ENCODE assay signal across 8 cellular contexts in genomic region chr4:70901984-70902576, GRCh38. TPM values are rescaled to one million over a fixed set of nuclear protein-coding genes. Genes with fewer than 3 reads are reported as not detected.
DNase-seq lines count a peak whose midpoint lies in the region; ATAC-seq and FAIRE-seq lines count a peak whose summit lies in the region.

Gene MOB1B, plus strand, starts transcription at chr4:70902369. Its CDS starts 168 bp downstream, at chr4:70902537.

- FAIRE-seq in RCC 7860 (lab: Jason Lieb, UNC): no peak

- peaks cover 13 to 19% (median 16%) of the 10 kb centered on the region in 3 donors for H3K4me1 Mint-ChIP-seq in IgD-negative memory B cell
- peaks cover 23 to 46% (median 40%) of the 10 kb centered on the region in 7 donors for H3K4me1 Mint-ChIP-seq in naive thymus-derived CD4-positive, alpha-beta T cell
- peaks cover 16 to 42% of the 10 kb centered on the region in 2 donors for H3K4me1 Mint-ChIP-seq in stimulated activated naive B cell treated with anti-CD40 and anti-IgM and Interleukin-4, amounts not matched to agents 10 μg/mL and 1 μg/mL and 100 μg/mL, for 72 hours

- peak; percentile 95 for ATAC-seq in GM21528 (IDR thresholded peaks at IDR 0.05; ENCODE audit: low FRiP score, unreplicated experiment)
- peak; percentile 98 for ATAC-seq in naive thymus-derived CD4-positive, alpha-beta T cell
- ATAC-seq in stimulated activated naive B cell treated with anti-CD40 and anti-IgM and Interleukin-4, amounts not matched to agents 10 μg/mL and 1 μg/mL and 100 μg/mL, for 72 hours (replicated peaks): peak; percentile 86 to 92

- H3K4me3 Mint-ChIP-seq in IgD-negative memory B cell: peak within 1 kb of the TSS; percentile 90 to 99 (median 96)
- peak within 1 kb of the TSS; percentile 94 to 100 (median 98) for H3K4me3 Mint-ChIP-seq in naive thymus-derived CD4-positive, alpha-beta T cell
- H3K4me3 Mint-ChIP-seq in stimulated activated naive B cell treated with anti-CD40 and anti-IgM and Interleukin-4, amounts not matched to agents 10 μg/mL and 1 μg/mL and 100 μg/mL, for 72 hours: peak within 1 kb of the TSS; percentile 93 to 94

- CTCF ChIA-PET in naive thymus-derived CD4-positive, alpha-beta T cell (lab: Charles Lee): interaction anchor here (0.8 to 1.8 kb wide), 7 partner anchors 10 to 213 kb away, joined by 3 to 13 read pairs (median 3); partner anchors contain the start of gene DCK

- peak within 1 kb of the TSS; percentile 87 for H3K4me3 ChIP-seq in naive thymus-derived CD4-positive, alpha-beta T cell (ENCODE audit: low read length)

- H3K27ac ChIP-seq in naive thymus-derived CD4-positive, alpha-beta T cell (ENCODE audit: low read depth, low read length): peak within 1 kb of the TSS; percentile 78

- H3K9me3 Mint-ChIP-seq in IgD-negative memory B cell: no peaks in the 10 kb centered on the region
- H3K9me3 Mint-ChIP-seq in naive thymus-derived CD4-positive, alpha-beta T cell: no peaks in the 10 kb centered on the region
- H3K9me3 Mint-ChIP-seq in stimulated activated naive B cell treated with anti-CD40 and anti-IgM and Interleukin-4, amounts not matched to agents 10 μg/mL and 1 μg/mL and 100 μg/mL, for 72 hours: no peaks in the 10 kb centered on the region

- DNase-seq in DMS53 treated with DMSO at 0.1 percent for 48 hours (lab: John Stamatoyannopoulos, UW; ENCODE audit: unreplicated experiment): peak; percentile 33
- peak; percentile 72 for DNase-seq in RCC 7860 (ENCODE audit: low spot score)
- peak; percentile 71 for DNase-seq in activated T-helper 1 cell treated with Interleukin-2 at 50 U/mL for 16 hours (ENCODE audit: low read depth)
- DNase-seq in fibroblast of gingiva (ENCODE audit: low read depth): peak; percentile 87
- peak; percentile 59 to 89 (median 84) for DNase-seq in naive thymus-derived CD4-positive, alpha-beta T cell
- DNase-seq in stimulated activated naive B cell treated with anti-CD40 and anti-IgM and Interleukin-4, amounts not matched to agents 10 μg/mL and 1 μg/mL and 100 μg/mL, for 72 hours: peak; percentile 76

- POLR2A ChIA-PET in naive thymus-derived CD4-positive, alpha-beta T cell (lab: Charles Lee): interaction anchor here (0.7 to 1.5 kb wide), 10 partner anchors 9 to 215 kb away, joined by 3 to 14 read pairs (median 4); partner anchors contain the start of genes DCK, GRSF1 and UTP3

- H3K27me3 Mint-ChIP-seq in IgD-negative memory B cell: no peaks in the 10 kb centered on the region
- peaks cover 0 to 2% (median 0%) of the 10 kb centered on the region in 5 donors for H3K27me3 Mint-ChIP-seq in naive thymus-derived CD4-positive, alpha-beta T cell
- H3K27me3 Mint-ChIP-seq in stimulated activated naive B cell treated with anti-CD40 and anti-IgM and Interleukin-4, amounts not matched to agents 10 μg/mL and 1 μg/mL and 100 μg/mL, for 72 hours: no peaks in the 10 kb centered on the region

- H3K4me1 ChIP-seq in naive thymus-derived CD4-positive, alpha-beta T cell (ENCODE audit: control insufficient read depth in 2 of 2, insufficient read depth in 2 of 2, low read length in 2 of 2): peaks cover 6 to 14% of the 10 kb centered on the region in 2 donors

- peak within 1 kb of the TSS in 2 of 3 donors; percentile 85 to 90 for H3K27ac Mint-ChIP-seq in IgD-negative memory B cell
- H3K27ac Mint-ChIP-seq in naive thymus-derived CD4-positive, alpha-beta T cell: peak within 1 kb of the TSS; percentile 86 to 96 (median 89)
- peak within 1 kb of the TSS; percentile 96 for H3K27ac Mint-ChIP-seq in stimulated activated naive B cell treated with anti-CD40 and anti-IgM and Interleukin-4, amounts not matched to agents 10 μg/mL and 1 μg/mL and 100 μg/mL, for 72 hours

- no peaks in the 10 kb centered on the region for H3K27me3 ChIP-seq in naive thymus-derived CD4-positive, alpha-beta T cell (ENCODE audit: control insufficient read depth in 2 of 2, insufficient read depth in 2 of 2, low read length in 2 of 2)

- peaks cover 0 to 10% (median 0%) of the 10 kb centered on the region in 3 experiments for H3K36me3 ChIP-seq in naive thymus-derived CD4-positive, alpha-beta T cell (ENCODE audit: control insufficient read depth in 2 of 3, insufficient read depth in 3 of 3, low read length in 3 of 3)

- peaks cover 2% of the 10 kb centered on the region for H3K36me3 Mint-ChIP-seq in IgD-negative memory B cell
- H3K36me3 Mint-ChIP-seq in naive thymus-derived CD4-positive, alpha-beta T cell: peaks cover 0 to 15% (median 9%) of the 10 kb centered on the region in 5 donors
- H3K36me3 Mint-ChIP-seq in stimulated activated naive B cell treated with anti-CD40 and anti-IgM and Interleukin-4, amounts not matched to agents 10 μg/mL and 1 μg/mL and 100 μg/mL, for 72 hours: peaks cover 18 to 27% of the 10 kb centered on the region in 2 donors

- H3K9me3 ChIP-seq in naive thymus-derived CD4-positive, alpha-beta T cell (ENCODE audit: control insufficient read depth in 2 of 3, low read length in 3 of 3): no peaks in the 10 kb centered on the region

- intact Hi-C loops in naive thymus-derived CD4-positive, alpha-beta T cell (cut with micrococcal nuclease): loop anchor here (1.0 to 10.0 kb wide), 13 partner anchors 24 to 283 kb away; partner anchors contain the start of genes DCK (in 2 of the 2), GRSF1 (in 2 of the 2) and UTP3 (in 2 of the 2)

RNA-seq across cellular contexts. Expression of gene MOB1B, which starts in this region (rescaled TPM):
- 0.88 TPM for polyA plus RNA-seq in IgD-negative memory B cell
- total RNA-seq in naive thymus-derived CD4-positive, alpha-beta T cell: 10 to 100 TPM; 12.0 to 20.3 (median 13.5) TPM
- polyA plus RNA-seq in naive thymus-derived CD4-positive, alpha-beta T cell: 1 to 10 TPM; 2.0 to 2.1 TPM

Comparison
In these comparisons a context has a peak if more than half of its experiments do, and no peak if none do; other contexts are left out.
1. Peak in every context shown above with its lines: DNase-seq, ATAC-seq, H3K4me3 ChIP-seq and H3K27ac ChIP-seq.
2. DNase-seq: peak in every context shown above with its lines; median percentile 87 in fibroblast of gingiva; 84 in naive thymus-derived CD4-positive, alpha-beta T cell; 76 in stimulated activated naive B cell treated with anti-CD40 and anti-IgM and Interleukin-4, amounts not matched to agents 10 μg/mL and 1 μg/mL and 100 μg/mL, for 72 hours; 72 in RCC 7860; 71 in activated T-helper 1 cell treated with Interleukin-2 at 50 U/mL for 16 hours; 33 in DMS53 treated with DMSO at 0.1 percent for 48 hours.